ENCODE assay signal across 1 cellular context in genomic region chr6:36576573-36576972, GRCh38.
TF ChIP-seq lines count a peak whose summit lies in the region.

No MANE protein-coding gene starts in this region.

TF ChIP-seq in K562, 482 proteins besides CTCF, POLR2A, EP300 and RAD21:
- no peak for TF ChIP-seq XRCC3 (IDR thresholded peaks at IDR 0.05)
- TF ChIP-seq, protein P1, sequence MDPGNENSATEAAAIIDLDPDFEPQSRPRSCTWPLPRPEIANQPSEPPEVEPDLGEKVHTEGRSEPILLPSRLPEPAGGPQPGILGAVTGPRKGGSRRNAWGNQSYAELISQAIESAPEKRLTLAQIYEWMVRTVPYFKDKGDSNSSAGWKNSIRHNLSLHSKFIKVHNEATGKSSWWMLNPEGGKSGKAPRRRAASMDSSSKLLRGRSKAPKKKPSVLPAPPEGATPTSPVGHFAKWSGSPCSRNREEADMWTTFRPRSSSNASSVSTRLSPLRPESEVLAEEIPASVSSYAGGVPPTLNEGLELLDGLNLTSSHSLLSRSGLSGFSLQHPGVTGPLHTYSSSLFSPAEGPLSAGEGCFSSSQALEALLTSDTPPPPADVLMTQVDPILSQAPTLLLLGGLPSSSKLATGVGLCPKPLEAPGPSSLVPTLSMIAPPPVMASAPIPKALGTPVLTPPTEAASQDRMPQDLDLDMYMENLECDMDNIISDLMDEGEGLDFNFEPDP (CRISPR knock-in tag; IDR thresholded peaks at IDR 0.05): no peak
- TF ChIP-seq ZC3H4 (CRISPR knock-in tag; IDR thresholded peaks at IDR 0.05; ENCODE audit: borderline replicate concordance): no peak
- no peak for TF ChIP-seq THAP12 (CRISPR knock-in tag; IDR thresholded peaks at IDR 0.05)
- TF ChIP-seq ZNF644 (tag; IDR thresholded peaks at IDR 0.05; ENCODE audit: low read depth): no peak
- TF ChIP-seq POLR2AphosphoS2 (IDR thresholded peaks at IDR 0.05; ENCODE audit: low read length): no peak
- no peak for TF ChIP-seq ZBTB2 (IDR thresholded peaks at IDR 0.05)
